In genomic region chr20:22572491-22572890, GRCh38 we compare ENCODE assay signal across 1 cellular context.
TF ChIP-seq lines count a peak whose summit lies in the region.

No MANE protein-coding gene starts in this region.

TF ChIP-seq in WTC11, 78 proteins besides CTCF, POLR2A, EP300 and RAD21 (continued from another document):
- TF ChIP-seq HMGXB4 (CRISPR knock-in tag; IDR thresholded peaks at IDR 0.05) (no peak), FOXP4 (CRISPR knock-in tag; IDR thresholded peaks at IDR 0.05) (no peak), HMGA2 (CRISPR knock-in tag; IDR thresholded peaks at IDR 0.05) (no peak), MXD4 (CRISPR knock-in tag; IDR thresholded peaks at IDR 0.05; ENCODE audit: borderline replicate concordance) (no peak), SMAD3 (CRISPR knock-in tag; IDR thresholded peaks at IDR 0.05; ENCODE audit: borderline replicate concordance) (no peak)
